In genomic region chr16:2005646-2006045, GRCh38 we compare ENCODE assay signal across 1 cellular context.
A peak's percentile ranks its signal among the peaks of the same experiment; 100 is the strongest.
TF ChIP-seq lines count a peak whose summit lies in the region.

No MANE protein-coding gene starts in this region.

TF ChIP-seq in HEK293, 187 proteins besides CTCF, POLR2A, EP300 and RAD21 (continued from another document and continues in another):
- TF ChIP-seq EGR2 (tag by site-specific recombination; IDR thresholded peaks at IDR 0.05; ENCODE audit: low read depth): 0 out of 2 replicates have a peak, but pooled peaks have one; percentile 25
- 0 out of 2 replicates have a peak, but pooled peaks have one; percentile 21 for TF ChIP-seq GLIS2 (tag by site-specific recombination; IDR thresholded peaks at IDR 0.05)
- TF ChIP-seq ZNF398 (tag by site-specific recombination; IDR thresholded peaks at IDR 0.05): no peak
- TF ChIP-seq ZNF549 (tag by site-specific recombination; IDR thresholded peaks at IDR 0.05): no peak
- TF ChIP-seq ZNF580 (tag by site-specific recombination; IDR thresholded peaks at IDR 0.05): no peak
- no peak for TF ChIP-seq ZNF704 (tag by site-specific recombination; IDR thresholded peaks at IDR 0.05)
- TF ChIP-seq ZNF121 (tag by site-specific recombination; IDR thresholded peaks at IDR 0.05): no peak
- TF ChIP-seq TRIM28 (IDR thresholded peaks at IDR 0.05; ENCODE audit: borderline replicate concordance, low read length): no peak
- no peak for TF ChIP-seq ZNF302 (tag by site-specific recombination; IDR thresholded peaks at IDR 0.05; ENCODE audit: low read depth)
- 0 out of 2 replicates have a peak, but pooled peaks have one; percentile 16 for TF ChIP-seq KLF17 (tag by site-specific recombination; IDR thresholded peaks at IDR 0.05)
- peak; percentile 17; the same call in 1 of the 2 replicates for TF ChIP-seq ZXDB (tag by site-specific recombination; IDR thresholded peaks at IDR 0.05)
- no peak for TF ChIP-seq SCRT1 (tag by site-specific recombination; IDR thresholded peaks at IDR 0.05; ENCODE audit: borderline replicate concordance)
- no peak for TF ChIP-seq ZNF561 (tag by site-specific recombination; IDR thresholded peaks at IDR 0.05; ENCODE audit: borderline replicate concordance)
- no peak for TF ChIP-seq ZNF626 (tag by site-specific recombination; IDR thresholded peaks at IDR 0.05)
- TF ChIP-seq ZSCAN4 (tag by site-specific recombination; IDR thresholded peaks at IDR 0.05): no peak
- TF ChIP-seq HOXC10 (CRISPR knock-in tag; IDR thresholded peaks at IDR 0.05): no peak
- TF ChIP-seq ZNF311 (tag by site-specific recombination; IDR thresholded peaks at IDR 0.05; ENCODE audit: borderline replicate concordance): no peak
- no peak for TF ChIP-seq ZNF169 (tag by site-specific recombination; IDR thresholded peaks at IDR 0.05)
- TF ChIP-seq ZBTB26 (tag by site-specific recombination; optimal IDR thresholded peaks at IDR 0.05): no peak
- no peak for TF ChIP-seq ZNF266 (tag by site-specific recombination; IDR thresholded peaks at IDR 0.05; ENCODE audit: low read depth)
- TF ChIP-seq ZBTB10 (tag by site-specific recombination; IDR thresholded peaks at IDR 0.05): no peak
- TF ChIP-seq KLF1 (tag by site-specific recombination; IDR thresholded peaks at IDR 0.05): 0 out of 2 replicates have a peak, but pooled peaks have one; percentile 12
- no peak for TF ChIP-seq ZSCAN18 (tag by site-specific recombination; IDR thresholded peaks at IDR 0.05)
- no peak for TF ChIP-seq ZNF639 (tag by site-specific recombination; IDR thresholded peaks at IDR 0.05)
- no peak for TF ChIP-seq ZFP37 (tag by site-specific recombination; IDR thresholded peaks at IDR 0.05)
- no peak for TF ChIP-seq ZBTB1 (tag by site-specific recombination; IDR thresholded peaks at IDR 0.05)
- no peak for TF ChIP-seq ZNF366 (tag by site-specific recombination; conservative IDR thresholded peaks at IDR 0.05)
- no peak for TF ChIP-seq ZNF114 (tag by site-specific recombination; IDR thresholded peaks at IDR 0.05)
- no peak for TF ChIP-seq ZNF324 (tag by site-specific recombination; IDR thresholded peaks at IDR 0.05)
- no peak for TF ChIP-seq KLF10 (tag by site-specific recombination; IDR thresholded peaks at IDR 0.05)
- peak; percentile 57; the same call in 1 of the 2 replicates for TF ChIP-seq HIC1 (tag by site-specific recombination; IDR thresholded peaks at IDR 0.05)
- no peak for TF ChIP-seq GLI4 (tag by site-specific recombination; IDR thresholded peaks at IDR 0.05)
- TF ChIP-seq ZNF157 (tag by site-specific recombination; IDR thresholded peaks at IDR 0.05): no peak
- TF ChIP-seq ZNF623 (tag by site-specific recombination; IDR thresholded peaks at IDR 0.05): no peak
- TF ChIP-seq ZNF513 (tag by site-specific recombination; IDR thresholded peaks at IDR 0.05): no peak
- no peak for TF ChIP-seq ZNF133 (tag by site-specific recombination; IDR thresholded peaks at IDR 0.05)
- TF ChIP-seq ZBTB49 (tag by site-specific recombination; IDR thresholded peaks at IDR 0.05; ENCODE audit: low read depth): no peak
- no peak for TF ChIP-seq ZNF645 (tag by site-specific recombination; IDR thresholded peaks at IDR 0.05)
- TF ChIP-seq ZIC2 (tag by site-specific recombination; IDR thresholded peaks at IDR 0.05): no peak
- no peak for TF ChIP-seq ZNF248 (tag by site-specific recombination; IDR thresholded peaks at IDR 0.05)
- no peak for TF ChIP-seq ZNF416 (tag by site-specific recombination; IDR thresholded peaks at IDR 0.05)
